8 cellular contexts compared by ENCODE assay signal in genomic region chr4:40301592-40301991, GRCh38. TPM values are rescaled to one million over a fixed set of nuclear protein-coding genes. Genes with fewer than 3 reads are reported as not detected.
DNase-seq lines count a peak whose midpoint lies in the region; ATAC-seq, FAIRE-seq and TF ChIP-seq lines count a peak whose summit lies in the region.

No MANE protein-coding gene starts in this region.

- no peak for TF ChIP-seq POLR2A in H54 (IDR thresholded peaks at IDR 0.05; ENCODE audit: low read depth, low read length)

- DNase-seq in T follicular helper cell (ENCODE audit: low read depth) (peak; percentile 77), left lobe of liver (ENCODE audit: low spot score) (no peak), H54 (ENCODE audit: insufficient read length, low spot score) (no peak), Ammon's horn (ENCODE audit: low spot score) (no peak), OCI-M1 (lab: John Stamatoyannopoulos, UW) (no peak), DMS 273 (lab: John Stamatoyannopoulos, UW; ENCODE audit: unreplicated experiment) (no peak)

- FAIRE-seq in H54 (lab: Jason Lieb, UNC): no peak

- peak; percentile 58 for ATAC-seq in GM18517 (IDR thresholded peaks at IDR 0.05; ENCODE audit: unreplicated experiment)
- peak; percentile 67 for ATAC-seq in HG02759 (IDR thresholded peaks at IDR 0.05; ENCODE audit: unreplicated experiment)
- peak; percentile 64 for ATAC-seq in left lobe of liver

RNA-seq across cellular contexts. Expression of gene CHRNA9, which starts 33.5 kb away (rescaled TPM):
- total RNA-seq in left lobe of liver: not detected
